In the genomic region with DNA sequence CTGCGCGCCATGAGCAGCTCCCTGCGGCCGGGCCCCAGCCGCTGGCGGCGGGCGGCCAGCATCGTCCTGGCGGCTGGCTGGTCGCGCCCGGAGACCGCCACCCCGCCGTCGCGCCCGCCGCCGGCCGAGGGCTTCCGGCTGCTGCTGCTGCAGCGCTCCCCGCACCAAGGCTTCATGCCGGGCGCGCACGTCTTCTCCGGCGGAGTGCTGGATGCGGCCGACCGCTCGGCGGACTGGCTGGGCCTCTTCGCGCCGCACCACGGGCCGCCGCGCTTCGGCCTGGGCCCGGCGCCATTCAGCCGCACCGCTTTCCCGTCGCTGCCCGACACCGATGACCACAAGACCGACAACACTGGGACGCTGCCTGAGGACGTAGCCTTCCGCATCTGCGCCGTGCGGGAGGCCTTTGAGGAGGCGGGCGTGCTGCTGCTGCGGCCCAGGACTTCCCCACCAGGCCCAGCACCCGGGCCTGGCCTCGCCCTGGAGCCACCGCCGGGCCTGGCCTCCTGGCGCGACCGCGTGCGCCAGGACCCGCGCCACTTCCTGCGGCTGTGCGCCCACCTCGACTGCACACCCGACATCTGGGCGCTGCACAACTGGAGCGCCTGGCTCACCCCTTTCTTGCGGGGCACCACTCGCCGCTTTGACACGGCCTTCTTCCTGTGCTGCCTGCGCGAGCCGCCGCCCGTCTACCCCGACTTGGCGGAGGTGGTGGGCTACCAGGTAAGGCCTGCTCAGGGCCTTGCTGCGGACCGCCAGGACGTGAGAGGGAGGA, we compare ENCODE assay signal across 8 cellular contexts. TPM values are rescaled to one million over a fixed set of nuclear protein-coding genes. Genes with fewer than 3 reads are reported as not detected.
DNase-seq lines count a peak whose midpoint lies in the region; ATAC-seq and TF ChIP-seq lines count a peak whose summit lies in the region.

No MANE protein-coding gene starts in this region.

- TF ChIP-seq CTCF in CD14-positive monocyte (IDR thresholded peaks at IDR 0.05) (no peak), Panc1 (IDR thresholded peaks at IDR 0.05) (no peak), neutrophil (IDR thresholded peaks at IDR 0.05) (no peak)

- H3K4me1 ChIP-seq in Panc1 (ENCODE audit: control insufficient read depth, insufficient read depth, low read length) (peaks cover 13% of the 10 kb centered on the region), neutrophil (ENCODE audit: control insufficient read depth in 1 of 2, insufficient read depth in 1 of 2, low read depth in 1 of 2, low read length in 1 of 2) (peaks cover 59 to 72% of the 10 kb centered on the region in 2 experiments)

- DNase-seq in CD14-positive monocyte (ENCODE audit: low spot score) (peak; percentile 68), Panc1 (ENCODE audit: low read depth, low spot score) (no peak), head of caudate nucleus (peak in 41 of 42 donors; percentile 21 to 80 (median 65)), OCI-M2 (lab: John Stamatoyannopoulos, UW; ENCODE audit: unreplicated experiment) (no peak)

- H3K36me3 ChIP-seq in Panc1 (ENCODE audit: control insufficient read depth, insufficient read depth, low read length), result no peaks in the 10 kb centered on the region; the same call in none of the 2 replicates
- H3K36me3 ChIP-seq in neutrophil, result no peaks in the 10 kb centered on the region

- H3K4me1 Mint-ChIP-seq in CD14-positive monocyte, result peaks cover 65% of the 10 kb centered on the region
- peaks cover 59% of the 10 kb centered on the region for H3K4me1 Mint-ChIP-seq in activated naive CD8-positive, alpha-beta T cell (ENCODE audit: low read depth)

- POLR2A ChIA-PET in Panc1 (lab: Charles Lee), result no interaction called here

- H3K4me3 Mint-ChIP-seq in CD14-positive monocyte, result peak overlapping the region; percentile 84 to 95
- peak overlapping the region; percentile 99 for H3K4me3 Mint-ChIP-seq in activated naive CD8-positive, alpha-beta T cell

- H3K27me3 ChIP-seq in Panc1 (ENCODE audit: control insufficient read depth, insufficient read depth, low read length) (no peaks in the 10 kb centered on the region), neutrophil (no peaks in the 10 kb centered on the region)

- H3K27me3 Mint-ChIP-seq in CD14-positive monocyte (ENCODE audit: low read depth in 3 of 3), result peaks cover 0 to 1% (median 0%) of the 10 kb centered on the region in 3 donors
- no peaks in the 10 kb centered on the region for H3K27me3 Mint-ChIP-seq in activated naive CD8-positive, alpha-beta T cell

- BruUV-seq in Panc1 (replicated peaks; lab: Mats Ljungman, UMichigan), result no TSS peak

- intact Hi-C loops in CD14-positive monocyte (cut with micrococcal nuclease), result loop anchor here in 1 of 2 donors (2.0 to 10.0 kb wide), 2 partner anchors 17 to 683 kb away; a partner anchor contains a TSS
- intact Hi-C loops in Panc1 (cut with micrococcal nuclease; ENCODE audit: unreplicated experiment), result no loop called here
- intact Hi-C loops in head of caudate nucleus (cut with DNase I), result no loop called here

- H3K36me3 Mint-ChIP-seq in CD14-positive monocyte, result peaks cover 0 to 8% of the 10 kb centered on the region in 2 donors
- peaks cover 13% of the 10 kb centered on the region for H3K36me3 Mint-ChIP-seq in activated naive CD8-positive, alpha-beta T cell

- peak overlapping the region; percentile 35 to 93 (median 85) for H3K27ac Mint-ChIP-seq in CD14-positive monocyte
- H3K27ac Mint-ChIP-seq in activated naive CD8-positive, alpha-beta T cell, result peak overlapping the region; percentile 98

- peaks cover 0 to 11% (median 2%) of the 10 kb centered on the region in 7 donors for H3K9me3 Mint-ChIP-seq in CD14-positive monocyte
- H3K9me3 Mint-ChIP-seq in activated naive CD8-positive, alpha-beta T cell (ENCODE audit: low read depth), result no peaks in the 10 kb centered on the region

- ATAC-seq in GM19043 (IDR thresholded peaks at IDR 0.05; ENCODE audit: low read depth, unreplicated experiment) (peak; percentile 41), HG03135 (IDR thresholded peaks at IDR 0.05; ENCODE audit: unreplicated experiment) (peak; percentile 63), Panc1 (peak; percentile 78)

- no peaks in the 10 kb centered on the region for H3K9me3 ChIP-seq in Panc1 (ENCODE audit: control insufficient read depth, insufficient read depth, low read depth, low read length)
- no peaks in the 10 kb centered on the region for H3K9me3 ChIP-seq in neutrophil

- CTCF ChIA-PET in Panc1 (lab: Charles Lee), result no interaction called here

- H3K4me3 ChIP-seq in Panc1 (ENCODE audit: low read depth in 2 of 2, low read length in 2 of 2), result peak overlapping the region; percentile 78 to 83
- peak overlapping the region; percentile 73 to 76 for H3K4me3 ChIP-seq in neutrophil (ENCODE audit: low read depth in 1 of 2, low read length in 1 of 2)

- in situ Hi-C loops in Panc1 (cut with HindIII; ENCODE audit: low pct_unique_long_range_greater_than_20kb, low sequenced_read_pairs), result no loop called here

- H3K27ac ChIP-seq in Panc1 (ENCODE audit: low read length), result peak overlapping the region; percentile 96
- peak overlapping the region; percentile 88 for H3K27ac ChIP-seq in neutrophil

RNA-seq across cellular contexts. Expression of a gene that starts 0.5 kb away (rescaled TPM):
- 1 to 10 TPM; 3.8 to 4.6 TPM for polyA plus RNA-seq in CD14-positive monocyte
- 41.4 TPM for total RNA-seq in Panc1 (2021; ENCODE audit: unreplicated experiment)
- polyA plus RNA-seq in Panc1 (2012; ENCODE audit: insufficient read length), result 16.0 TPM

RNA-seq across cellular contexts. Expression of a gene that starts 16.5 kb away (rescaled TPM):
- not detected for polyA plus RNA-seq in CD14-positive monocyte
- 1.3 TPM for total RNA-seq in Panc1 (2021; ENCODE audit: unreplicated experiment)
- polyA plus RNA-seq in Panc1 (2012; ENCODE audit: insufficient read length), result 0.63 TPM

RNA-seq across cellular contexts. Expression of a gene that starts 17.2 kb away (rescaled TPM):
- 10 to 100 TPM in 1 of 2 donors, 1 to 10 TPM in 1; 8.7 to 14.5 TPM for polyA plus RNA-seq in CD14-positive monocyte
- 64.2 TPM for total RNA-seq in Panc1 (2021; ENCODE audit: unreplicated experiment)
- polyA plus RNA-seq in Panc1 (2012; ENCODE audit: insufficient read length), result 31.6 TPM

RNA-seq across cellular contexts. Expression of a gene that starts 27.4 kb away (rescaled TPM):
- not detected for polyA plus RNA-seq in CD14-positive monocyte
- 0.33 TPM for total RNA-seq in Panc1 (2021; ENCODE audit: unreplicated experiment)
- polyA plus RNA-seq in Panc1 (2012; ENCODE audit: insufficient read length), result 0.48 TPM

Comparison
In these comparisons a context has a peak if more than half of its experiments do, and no peak if none do; other contexts are left out.
1. DNase-seq: peak in CD14-positive monocyte (single experiment) and head of caudate nucleus (41 of 42); none in Panc1 (single experiment) and OCI-M2 (single experiment).
2. Peak in every context shown above with its lines, with median percentiles within 50 percentile points of each other: ATAC-seq.